In genomic region chr4:3364199-3364598, GRCh38 we compare ENCODE assay signal across 19 cellular contexts.
A peak's percentile ranks its signal among the peaks of the same experiment; 100 is the strongest.
DNase-seq lines count a peak whose midpoint lies in the region; ATAC-seq and TF ChIP-seq lines count a peak whose summit lies in the region.
"Had no signal": no experiment of that assay in that cellular context is flagged by ENCODE, and none has a peak within 500 bp of the region (broad histone marks: within the 10 kb centered on the region; RNA-seq: fewer than 3 reads in every experiment).

No MANE protein-coding gene starts in this region.

- WGBS in right lobe of liver (ENCODE audit: insufficient coverage, low coverage, low lambda C conversion rate, missing lambda C conversion rate) = 72% methylated on average over 9 of the region's 17 CpGs

- TF ChIP-seq POLR2A in right lobe of liver (IDR thresholded peaks at IDR 0.05) (no peak), gastrocnemius medialis (IDR thresholded peaks at IDR 0.05) (no peak)

- no peaks in the 10 kb centered on the region for H3F3A ChIP-seq in MM.1S (ENCODE audit: insufficient read depth, low read length)

- intact Hi-C loops in right lobe of liver (cut with DNase I) (no loop called here), gastrocnemius medialis (cut with DNase I; ENCODE audit: low total_unique reads) (no loop called here)

- H3K4me1 Mint-ChIP-seq in activated CD8-positive, alpha-beta memory T cell treated with anti-CD3 and anti-CD28 coated beads, Interleukin-2, amount 10 ng/mL, durations not matched to agents 7 days and 5 days = peaks cover 2% of the 10 kb centered on the region

- no peak overlapping the region for H3K4me2 ChIP-seq in MM.1S (ENCODE audit: low read depth, low read length)

- DNase-seq in activated CD8-positive, alpha-beta memory T cell treated with anti-CD3 and anti-CD28 coated beads, Interleukin-2, amount 10 ng/mL, durations not matched to agents 7 days and 5 days = peak; percentile 34
- DNase-seq in activated CD8-positive, alpha-beta memory T cell treated with anti-CD3 and anti-CD28 coated beads, Interleukin-2, amount 50 U/mL, for 4 hours = no peak
- peak; percentile 65 for DNase-seq in coronary artery (ENCODE audit: low spot score)
- DNase-seq in right lobe of liver = no peak
- DNase-seq in ureter (ENCODE audit: low spot score) = peak; percentile 40
- no peak for DNase-seq in MM.1S
- no peak for DNase-seq in gastrocnemius medialis
- DNase-seq: BE2C; CD8-positive, alpha-beta T cell; GDM1; GM23248; NCI-H1417 treated with DMSO at 0.1 percent for 48 hours; NCI-H1930; NCI-H2171; NCI-H524 had no signal

- no peaks in the 10 kb centered on the region for H4K20me1 ChIP-seq in MM.1S (ENCODE audit: insufficient read depth, low read length)

- H3K9ac ChIP-seq in MM.1S (ENCODE audit: low read length) = no peak overlapping the region
- H3K9ac ChIP-seq: GM23248 had no signal

- no peaks in the 10 kb centered on the region for H3K36me3 Mint-ChIP-seq in activated CD8-positive, alpha-beta memory T cell treated with anti-CD3 and anti-CD28 coated beads, Interleukin-2, amount 10 ng/mL, durations not matched to agents 7 days and 5 days
- H3K36me3 Mint-ChIP-seq: CD8-positive, alpha-beta T cell had no signal

- H3K36me3 ChIP-seq in right lobe of liver = no peaks in the 10 kb centered on the region
- no peaks in the 10 kb centered on the region for H3K36me3 ChIP-seq in MM.1S (replicated peaks; ENCODE audit: insufficient read depth, low read length)
- H3K36me3 ChIP-seq in gastrocnemius medialis = no peaks in the 10 kb centered on the region
- H3K36me3 ChIP-seq: BE2C had no signal

- H3K9me3 Mint-ChIP-seq in activated CD8-positive, alpha-beta memory T cell treated with anti-CD3 and anti-CD28 coated beads, Interleukin-2, amount 10 ng/mL, durations not matched to agents 7 days and 5 days (ENCODE audit: low read depth) = no peaks in the 10 kb centered on the region
- H3K9me3 Mint-ChIP-seq: CD8-positive, alpha-beta T cell had no signal

- in situ Hi-C loops in gastrocnemius medialis (cut with MboI; ENCODE audit: low sequenced_read_pairs in 4 of 4) = no loop called here

- H3K9me2 ChIP-seq in MM.1S (replicated peaks; ENCODE audit: insufficient read depth, low read length) = no peaks in the 10 kb centered on the region

- TF ChIP-seq CTCF in coronary artery (IDR thresholded peaks at IDR 0.05) (no peak), right lobe of liver (IDR thresholded peaks at IDR 0.05) (no peak), MM.1S (IDR thresholded peaks at IDR 0.05; ENCODE audit: low read length) (no peak), gastrocnemius medialis (IDR thresholded peaks at IDR 0.05 in 4 of 5, conservative IDR thresholded peaks at IDR 0.05 in 1 of 5) (no peak)

- H3K27me3 ChIP-seq in right lobe of liver = no peaks in the 10 kb centered on the region
- H3K27me3 ChIP-seq in MM.1S (replicated peaks; ENCODE audit: insufficient read depth, low read length) = no peaks in the 10 kb centered on the region
- no peaks in the 10 kb centered on the region for H3K27me3 ChIP-seq in gastrocnemius medialis
- H3K27me3 ChIP-seq: BE2C had no signal

- H3K4me1 ChIP-seq in right lobe of liver = peaks cover 0 to 19% (median 9%) of the 10 kb centered on the region in 4 donors
- 0 out of 2 replicates have a peak, but pooled peaks cover 1% of the 10 kb centered on the region for H3K4me1 ChIP-seq in MM.1S (ENCODE audit: low read length)
- peaks cover 13 to 14% of the 10 kb centered on the region in 2 donors for H3K4me1 ChIP-seq in gastrocnemius medialis

- peaks cover 13% of the 10 kb centered on the region for H3K27me3 Mint-ChIP-seq in activated CD8-positive, alpha-beta memory T cell treated with anti-CD3 and anti-CD28 coated beads, Interleukin-2, amount 10 ng/mL, durations not matched to agents 7 days and 5 days

- no peak overlapping the region for H3K27ac ChIP-seq in coronary artery
- peak overlapping the region in 2 of 3 donors; percentile 7 to 37 for H3K27ac ChIP-seq in right lobe of liver
- H3K27ac ChIP-seq in MM.1S (ENCODE audit: low read length) = no peak overlapping the region
- no peak overlapping the region for H3K27ac ChIP-seq in gastrocnemius medialis
- H3K27ac ChIP-seq: GM23248, SK-N-MC had no signal

- no peak for ATAC-seq in activated CD8-positive, alpha-beta memory T cell treated with anti-CD3 and anti-CD28 coated beads, Interleukin-2, amount 10 ng/mL, durations not matched to agents 7 days and 5 days
- ATAC-seq in right lobe of liver (peak in 1 of 4 donors; percentile 11), gastrocnemius medialis (no peak)
- ATAC-seq: CD8-positive, alpha-beta T cell; GM12878; HCT116; Panc1 had no signal

- H3K27ac Mint-ChIP-seq in activated CD8-positive, alpha-beta memory T cell treated with anti-CD3 and anti-CD28 coated beads, Interleukin-2, amount 10 ng/mL, durations not matched to agents 7 days and 5 days = no peak overlapping the region
- H3K27ac Mint-ChIP-seq: CD8-positive, alpha-beta T cell had no signal

- CTCF ChIA-PET in activated CD8-positive, alpha-beta memory T cell treated with anti-CD3 and anti-CD28 coated beads, Interleukin-2, amount 10 ng/mL, durations not matched to agents 7 days and 5 days (lab: Charles Lee) = no interaction called here

- no peak overlapping the region for H2AFZ ChIP-seq in MM.1S (ENCODE audit: low read length)
- H2AFZ ChIP-seq: GM23248 had no signal

- no peaks in the 10 kb centered on the region for H3K79me2 ChIP-seq in MM.1S (ENCODE audit: low read length)

- H3K9me3 ChIP-seq in right lobe of liver (no peaks in the 10 kb centered on the region), MM.1S (replicated peaks; ENCODE audit: insufficient read depth, low read length) (no peaks in the 10 kb centered on the region), gastrocnemius medialis (no peaks in the 10 kb centered on the region)
- H3K9me3 ChIP-seq: BE2C had no signal

- H3K4me3 ChIP-seq in coronary artery (no peak overlapping the region), right lobe of liver (no peak overlapping the region), MM.1S (ENCODE audit: low read length) (no peak overlapping the region), gastrocnemius medialis (no peak overlapping the region)
- H3K4me3 ChIP-seq: GM12878, GM23248, SK-N-MC had no signal

- no peak overlapping the region for H3K4me3 Mint-ChIP-seq in activated CD8-positive, alpha-beta memory T cell treated with anti-CD3 and anti-CD28 coated beads, Interleukin-2, amount 10 ng/mL, durations not matched to agents 7 days and 5 days
- H3K4me3 Mint-ChIP-seq: CD8-positive, alpha-beta T cell had no signal

Comparison
In these comparisons a context has a peak if more than half of its experiments do, and no peak if none do; other contexts are left out.
1. DNase-seq: peak in activated CD8-positive, alpha-beta memory T cell treated with anti-CD3 and anti-CD28 coated beads, Interleukin-2, amount 10 ng/mL, durations not matched to agents 7 days and 5 days (single experiment), coronary artery (single experiment) and ureter (single experiment); none in activated CD8-positive, alpha-beta memory T cell treated with anti-CD3 and anti-CD28 coated beads, Interleukin-2, amount 50 U/mL, for 4 hours (single experiment), right lobe of liver (0 of 3), MM.1S (single experiment) and gastrocnemius medialis (0 of 2).
2. H3K27ac ChIP-seq: peak in right lobe of liver (2 of 3); none in coronary artery (0 of 2), MM.1S (single experiment) and gastrocnemius medialis (0 of 4).